Comparison of ENCODE assay signal across 8 cellular contexts in genomic region chr1:2556277-2557145, GRCh38. TPM values are rescaled to one million over a fixed set of nuclear protein-coding genes. Genes with fewer than 3 reads are reported as not detected.
A peak's percentile ranks its signal among the peaks of the same experiment; 100 is the strongest.
DNase-seq lines count a peak whose midpoint lies in the region; ATAC-seq and TF ChIP-seq lines count a peak whose summit lies in the region.

Gene TNFRSF14 (plus strand): TSS chr1:2556371. CDS start chr1:2556665, 294 bp downstream.

- H3K27me3 ChIP-seq in gastroesophageal sphincter, result peaks cover 2% of the 10 kb centered on the region

- ATAC-seq in gastroesophageal sphincter, result peak; percentile 55

- TF ChIP-seq POLR2A in gastroesophageal sphincter (IDR thresholded peaks at IDR 0.05), result peak in 1 of 2 donors; percentile 3

- 0% methylated on average over 7 to 18 of the region's 34 CpGs for WGBS in gastroesophageal sphincter (ENCODE audit: low coverage in 1 of 2), 2 donors

- H3K27ac Mint-ChIP-seq in activated T-helper 2 cell treated with anti-CD3 and anti-CD28 coated beads, Interferon-gamma antibody, Interleukin-2, Interleukin-4, amounts not matched to agents 10 μg/mL and 5 μg/mL and 100 μg/mL, durations not matched to agents 14 hours and 24 hours and 36 hours, result peak within 1 kb of the TSS; percentile 93

- H3K4me3 ChIP-seq in GM08714 (ENCODE audit: low read length), result peak within 1 kb of the TSS; percentile 66; the same call in 1 of the 2 replicates
- no peak within 1 kb of the TSS for H3K4me3 ChIP-seq in HEK293 (ENCODE audit: low read depth, low read length)
- H3K4me3 ChIP-seq in gastroesophageal sphincter, result peak within 1 kb of the TSS; percentile 58 to 64

- H3K36me3 Mint-ChIP-seq in activated T-helper 2 cell treated with anti-CD3 and anti-CD28 coated beads, Interferon-gamma antibody, Interleukin-2, Interleukin-4, amounts not matched to agents 10 μg/mL and 5 μg/mL and 100 μg/mL, durations not matched to agents 14 hours and 24 hours and 36 hours (ENCODE audit: low read depth), result peaks cover 41% of the 10 kb centered on the region

- H3K27ac ChIP-seq in HEK293 (ENCODE audit: extremely low read depth, low read depth, low read length), result no peak within 1 kb of the TSS
- peak within 1 kb of the TSS; percentile 51 to 90 (median 86) for H3K27ac ChIP-seq in gastroesophageal sphincter

- H3K27me3 Mint-ChIP-seq in activated T-helper 2 cell treated with anti-CD3 and anti-CD28 coated beads, Interferon-gamma antibody, Interleukin-2, Interleukin-4, amounts not matched to agents 10 μg/mL and 5 μg/mL and 100 μg/mL, durations not matched to agents 14 hours and 24 hours and 36 hours (ENCODE audit: low read depth), result no peaks in the 10 kb centered on the region

- peak; percentile 84 for DNase-seq in OCI-M1 (lab: John Stamatoyannopoulos, UW)
- peak; percentile 78 for DNase-seq in activated T-helper 2 cell treated with anti-CD3 and anti-CD28 coated beads, Interferon-gamma antibody, Interleukin-2, Interleukin-4, amounts not matched to agents 10 μg/mL and 5 μg/mL and 100 μg/mL, durations not matched to agents 14 hours and 24 hours and 36 hours (ENCODE audit: low spot score)
- peak; percentile 72 for DNase-seq in retina
- DNase-seq in DMS114 treated with DMSO at 0.1 percent for 48 hours (lab: John Stamatoyannopoulos, UW; ENCODE audit: unreplicated experiment), result no peak
- DNase-seq in NCI-H1105 (lab: John Stamatoyannopoulos, UW), result no peak

- H3K9me3 ChIP-seq in HEK293 (ENCODE audit: control insufficient read depth, insufficient read depth, low read depth, low read length) (no peaks in the 10 kb centered on the region), gastroesophageal sphincter (no peaks in the 10 kb centered on the region)

- H3K4me1 ChIP-seq in HEK293 (ENCODE audit: control insufficient read depth, insufficient read depth, low read length) (no peaks in the 10 kb centered on the region), gastroesophageal sphincter (peaks cover 0 to 63% (median 18%) of the 10 kb centered on the region in 3 donors)

- H3K4me3 Mint-ChIP-seq in activated T-helper 2 cell treated with anti-CD3 and anti-CD28 coated beads, Interferon-gamma antibody, Interleukin-2, Interleukin-4, amounts not matched to agents 10 μg/mL and 5 μg/mL and 100 μg/mL, durations not matched to agents 14 hours and 24 hours and 36 hours (ENCODE audit: low read depth), result peak within 1 kb of the TSS; percentile 97

- no peaks in the 10 kb centered on the region for H3K9me3 Mint-ChIP-seq in activated T-helper 2 cell treated with anti-CD3 and anti-CD28 coated beads, Interferon-gamma antibody, Interleukin-2, Interleukin-4, amounts not matched to agents 10 μg/mL and 5 μg/mL and 100 μg/mL, durations not matched to agents 14 hours and 24 hours and 36 hours

- intact Hi-C loops in activated T-helper 2 cell treated with anti-CD3 and anti-CD28 coated beads, Interferon-gamma antibody, Interleukin-2, Interleukin-4, amounts not matched to agents 10 μg/mL and 5 μg/mL and 100 μg/mL, durations not matched to agents 14 hours and 24 hours and 36 hours (cut with micrococcal nuclease), result loop anchor here (1.0 to 10.0 kb wide), 4 partner anchors 8 to 1152 kb away; partner anchors contain the start of gene MRPL20

- TF ChIP-seq CTCF in HEK293 (tag by site-specific recombination; IDR thresholded peaks at IDR 0.05) (no peak), gastroesophageal sphincter (IDR thresholded peaks at IDR 0.05) (peak in 1 of 4 experiments; percentile 11)

- CTCF ChIA-PET in HEK293 (lab: Yijun Ruan, JAX), result interaction anchor here (0.8 kb wide), 1 partner anchor 229 kb away, joined by 3 read pairs; no protein-coding TSS in a partner anchor

- H3K36me3 ChIP-seq in HEK293 (ENCODE audit: control insufficient read depth in 2 of 2, insufficient read depth in 1 of 2, low read length in 2 of 2) (no peaks in the 10 kb centered on the region), gastroesophageal sphincter (peaks cover 0 to 36% of the 10 kb centered on the region in 2 donors)

- TF ChIP-seq EP300 in gastroesophageal sphincter (IDR thresholded peaks at IDR 0.05), result no peak

- POLR2A ChIA-PET in HEK293 (lab: Yijun Ruan, JAX), result interaction anchor here (0.5 kb wide), 1 partner anchor 167 kb away, joined by 3 read pairs; no protein-coding TSS in a partner anchor

- H3K4me1 Mint-ChIP-seq in activated T-helper 2 cell treated with anti-CD3 and anti-CD28 coated beads, Interferon-gamma antibody, Interleukin-2, Interleukin-4, amounts not matched to agents 10 μg/mL and 5 μg/mL and 100 μg/mL, durations not matched to agents 14 hours and 24 hours and 36 hours (ENCODE audit: low read depth), result peaks cover 17% of the 10 kb centered on the region

TF ChIP-seq in HEK293, 187 proteins besides CTCF, POLR2A, EP300 and RAD21:
- TF ChIP-seq ZNF843 (tag by site-specific recombination; IDR thresholded peaks at IDR 0.05), result no peak
- TF ChIP-seq, protein P1, sequence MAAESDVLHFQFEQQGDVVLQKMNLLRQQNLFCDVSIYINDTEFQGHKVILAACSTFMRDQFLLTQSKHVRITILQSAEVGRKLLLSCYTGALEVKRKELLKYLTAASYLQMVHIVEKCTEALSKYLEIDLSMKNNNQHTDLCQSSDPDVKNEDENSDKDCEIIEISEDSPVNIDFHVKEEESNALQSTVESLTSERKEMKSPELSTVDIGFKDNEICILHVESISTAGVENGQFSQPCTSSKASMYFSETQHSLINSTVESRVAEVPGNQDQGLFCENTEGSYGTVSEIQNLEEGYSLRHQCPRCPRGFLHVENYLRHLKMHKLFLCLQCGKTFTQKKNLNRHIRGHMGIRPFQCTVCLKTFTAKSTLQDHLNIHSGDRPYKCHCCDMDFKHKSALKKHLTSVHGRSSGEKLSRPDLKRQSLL (tag by site-specific recombination; IDR thresholded peaks at IDR 0.05), result peak; percentile 80
- TF ChIP-seq GLIS1 (tag by site-specific recombination; IDR thresholded peaks at IDR 0.05), result peak; percentile 78
- TF ChIP-seq, protein P2, sequence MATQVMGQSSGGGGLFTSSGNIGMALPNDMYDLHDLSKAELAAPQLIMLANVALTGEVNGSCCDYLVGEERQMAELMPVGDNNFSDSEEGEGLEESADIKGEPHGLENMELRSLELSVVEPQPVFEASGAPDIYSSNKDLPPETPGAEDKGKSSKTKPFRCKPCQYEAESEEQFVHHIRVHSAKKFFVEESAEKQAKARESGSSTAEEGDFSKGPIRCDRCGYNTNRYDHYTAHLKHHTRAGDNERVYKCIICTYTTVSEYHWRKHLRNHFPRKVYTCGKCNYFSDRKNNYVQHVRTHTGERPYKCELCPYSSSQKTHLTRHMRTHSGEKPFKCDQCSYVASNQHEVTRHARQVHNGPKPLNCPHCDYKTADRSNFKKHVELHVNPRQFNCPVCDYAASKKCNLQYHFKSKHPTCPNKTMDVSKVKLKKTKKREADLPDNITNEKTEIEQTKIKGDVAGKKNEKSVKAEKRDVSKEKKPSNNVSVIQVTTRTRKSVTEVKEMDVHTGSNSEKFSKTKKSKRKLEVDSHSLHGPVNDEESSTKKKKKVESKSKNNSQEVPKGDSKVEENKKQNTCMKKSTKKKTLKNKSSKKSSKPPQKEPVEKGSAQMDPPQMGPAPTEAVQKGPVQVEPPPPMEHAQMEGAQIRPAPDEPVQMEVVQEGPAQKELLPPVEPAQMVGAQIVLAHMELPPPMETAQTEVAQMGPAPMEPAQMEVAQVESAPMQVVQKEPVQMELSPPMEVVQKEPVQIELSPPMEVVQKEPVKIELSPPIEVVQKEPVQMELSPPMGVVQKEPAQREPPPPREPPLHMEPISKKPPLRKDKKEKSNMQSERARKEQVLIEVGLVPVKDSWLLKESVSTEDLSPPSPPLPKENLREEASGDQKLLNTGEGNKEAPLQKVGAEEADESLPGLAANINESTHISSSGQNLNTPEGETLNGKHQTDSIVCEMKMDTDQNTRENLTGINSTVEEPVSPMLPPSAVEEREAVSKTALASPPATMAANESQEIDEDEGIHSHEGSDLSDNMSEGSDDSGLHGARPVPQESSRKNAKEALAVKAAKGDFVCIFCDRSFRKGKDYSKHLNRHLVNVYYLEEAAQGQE (tag by site-specific recombination; IDR thresholded peaks at IDR 0.05), result peak; percentile 83
- peak; percentile 100 for TF ChIP-seq ZIC2 (tag by site-specific recombination; IDR thresholded peaks at IDR 0.05)
- no peak for TF ChIP-seq ZBTB10 (tag by site-specific recombination; IDR thresholded peaks at IDR 0.05)
- TF ChIP-seq ZNF341 (tag by site-specific recombination; IDR thresholded peaks at IDR 0.05; ENCODE audit: low read depth), result no peak
TF ChIP-seq in HEK293: peak in this region for 4.

RNA-seq across cellular contexts. Expression of gene TNFRSF14, which starts in this region (rescaled TPM):
- 191 and 199 TPM in 2 replicates for total RNA-seq in activated T-helper 2 cell treated with anti-CD3 and anti-CD28 coated beads, Interferon-gamma antibody, Interleukin-2, Interleukin-4, amounts not matched to agents 10 μg/mL and 5 μg/mL and 100 μg/mL, durations not matched to agents 14 hours and 24 hours and 36 hours
- 10 to 100 TPM; 23.0 to 81.6 (median 36.9) TPM for total RNA-seq in gastroesophageal sphincter

Comparison
In these comparisons a context has a peak if more than half of its experiments do, and no peak if none do; other contexts are left out.
1. DNase-seq: peak in OCI-M1 (single experiment), activated T-helper 2 cell treated with anti-CD3 and anti-CD28 coated beads, Interferon-gamma antibody, Interleukin-2, Interleukin-4, amounts not matched to agents 10 μg/mL and 5 μg/mL and 100 μg/mL, durations not matched to agents 14 hours and 24 hours and 36 hours (single experiment) and retina (single experiment); none in DMS114 treated with DMSO at 0.1 percent for 48 hours (single experiment) and NCI-H1105 (single experiment).